In the genomic region with DNA sequence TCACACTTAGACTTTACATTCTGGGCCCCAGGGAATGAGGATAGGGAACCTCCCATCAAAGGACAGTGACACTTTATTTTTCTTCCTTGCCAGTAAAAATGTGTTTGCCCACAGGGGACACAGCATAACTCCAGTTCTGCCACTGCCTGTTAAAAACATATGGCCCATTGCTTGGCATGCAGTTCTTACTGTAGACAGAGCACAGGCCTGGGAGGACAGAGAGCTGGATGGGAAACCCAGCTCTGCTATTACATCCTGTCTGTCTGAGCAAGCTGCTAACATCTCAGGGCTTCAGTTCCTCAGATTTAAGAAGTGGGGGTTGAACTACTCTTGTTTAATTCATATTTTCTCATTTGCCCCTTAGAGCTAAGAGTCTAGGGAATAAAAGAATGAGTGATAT, we compare ENCODE assay signal across 28 cellular contexts.
DNase-seq lines count a peak whose midpoint lies in the region; ATAC-seq and TF ChIP-seq lines count a peak whose summit lies in the region.
"Had no signal": no experiment of that assay in that cellular context is flagged by ENCODE, and none has a peak within 500 bp of the region (broad histone marks: within the 10 kb centered on the region; RNA-seq: fewer than 3 reads in every experiment).

No MANE protein-coding gene starts in this region.

- CTCF ChIA-PET in CD8-positive, alpha-beta memory T cell (lab: Charles Lee): no interaction called here

- no peak overlapping the region for H2AFZ ChIP-seq in hepatocyte

- H3K27me3 ChIP-seq in BLaER1 treated with 17β-estradiol and CSF1 and Interleukin-3, amounts not matched to agents 10 nM and 100 nM: no peaks in the 10 kb centered on the region
- H3K27me3 ChIP-seq in CD8-positive, alpha-beta memory T cell (ENCODE audit: insufficient read depth, low read length, poor library complexity, severe bottlenecking): no peaks in the 10 kb centered on the region
- no peaks in the 10 kb centered on the region for H3K27me3 ChIP-seq in hepatocyte
- H3K27me3 ChIP-seq in heart left ventricle: no peaks in the 10 kb centered on the region
- H3K27me3 ChIP-seq: body of pancreas, tibial artery had no signal

- no peak for TF ChIP-seq CTCF in hepatocyte (IDR thresholded peaks at IDR 0.05; ENCODE audit: poor library complexity)
- no peak for TF ChIP-seq CTCF in heart left ventricle (IDR thresholded peaks at IDR 0.05)

- H4K20me1 ChIP-seq in BLaER1 treated with 17β-estradiol and CSF1 and Interleukin-3, amounts not matched to agents 10 nM and 100 nM: no peaks in the 10 kb centered on the region
- no peaks in the 10 kb centered on the region for H4K20me1 ChIP-seq in hepatocyte (ENCODE audit: insufficient read depth, poor library complexity, severe bottlenecking)

- no peak overlapping the region for H3K4me3 ChIP-seq in BLaER1 treated with 17β-estradiol and CSF1 and Interleukin-3, amounts not matched to agents 10 nM and 100 nM
- H3K4me3 ChIP-seq in CD8-positive, alpha-beta memory T cell (ENCODE audit: low read length): no peak overlapping the region
- H3K4me3 ChIP-seq in SK-N-MC (no peak overlapping the region), hepatocyte (no peak overlapping the region), heart left ventricle (no peak overlapping the region)
- H3K4me3 ChIP-seq: body of pancreas, K562, lung, tibial artery had no signal

- H3K4me3 Mint-ChIP-seq in CD8-positive, alpha-beta memory T cell: no peak overlapping the region
- H3K4me3 Mint-ChIP-seq: activated CD4-positive, alpha-beta T cell treated with anti-CD3 and anti-CD28 coated beads, Interleukin-2, amount 10 ng/mL, durations not matched to agents 7 days and 5 days; immature natural killer cell; nephron progenitor cell had no signal

- peak overlapping the region; percentile 30 to 70 (median 54) for H3K4me2 ChIP-seq in BLaER1 treated with 17β-estradiol and CSF1 and Interleukin-3, amounts not matched to agents 10 nM and 100 nM
- H3K4me2 ChIP-seq in hepatocyte: no peak overlapping the region

- no peaks in the 10 kb centered on the region for H3K9me2 ChIP-seq in hepatocyte (replicated peaks; ENCODE audit: insufficient read depth)

- no peaks in the 10 kb centered on the region for H3K27me3 Mint-ChIP-seq in CD8-positive, alpha-beta memory T cell
- H3K27me3 Mint-ChIP-seq: activated CD4-positive, alpha-beta T cell treated with anti-CD3 and anti-CD28 coated beads, Interleukin-2, amount 10 ng/mL, durations not matched to agents 7 days and 5 days had no signal

- TF ChIP-seq POLR2A in heart left ventricle (IDR thresholded peaks at IDR 0.05): no peak

- H3K36me3 ChIP-seq in BLaER1 treated with 17β-estradiol and CSF1 and Interleukin-3, amounts not matched to agents 10 nM and 100 nM: peaks cover 0 to 8% (median 0%) of the 10 kb centered on the region in 11 experiments; a peak in 1 of 22 replicates
- no peaks in the 10 kb centered on the region for H3K36me3 ChIP-seq in CD8-positive, alpha-beta memory T cell (ENCODE audit: insufficient read depth, low read length)
- peaks cover 20% of the 10 kb centered on the region for H3K36me3 ChIP-seq in SK-N-MC (ENCODE audit: insufficient read depth, low read length)
- no peaks in the 10 kb centered on the region for H3K36me3 ChIP-seq in hepatocyte (replicated peaks; ENCODE audit: insufficient read depth, low read depth)
- no peaks in the 10 kb centered on the region for H3K36me3 ChIP-seq in heart left ventricle
- H3K36me3 ChIP-seq: tibial artery, WERI-Rb-1 had no signal

- H3K4me1 Mint-ChIP-seq in CD8-positive, alpha-beta memory T cell: peaks cover 23 to 53% (median 38%) of the 10 kb centered on the region in 3 donors

- peaks cover 0 to 8% (median 0%) of the 10 kb centered on the region in 5 donors for H3K9me3 Mint-ChIP-seq in CD8-positive, alpha-beta memory T cell
- H3K9me3 Mint-ChIP-seq: immature natural killer cell had no signal

- ATAC-seq in heart left ventricle: no peak
- ATAC-seq: body of pancreas, K562, left cardiac atrium, Right ventricle myocardium inferior, SK-N-SH treated with all-trans-retinoic acid at 6 μM for 48 hours had no signal

- H3K79me2 ChIP-seq in hepatocyte: peaks cover 55% of the 10 kb centered on the region

- peak overlapping the region in 2 of 11 experiments; percentile 4 to 5; a peak in 4 of 22 replicates for H3K27ac ChIP-seq in BLaER1 treated with 17β-estradiol and CSF1 and Interleukin-3, amounts not matched to agents 10 nM and 100 nM
- no peak overlapping the region for H3K27ac ChIP-seq in CD8-positive, alpha-beta memory T cell (ENCODE audit: low read depth, low read length)
- peak overlapping the region; percentile 10; the same call in 1 of the 2 replicates for H3K27ac ChIP-seq in SK-N-MC
- peak overlapping the region; percentile 24 for H3K27ac ChIP-seq in hepatocyte
- no peak overlapping the region for H3K27ac ChIP-seq in heart left ventricle
- H3K27ac ChIP-seq: C4-2B, tibial artery, WERI-Rb-1 had no signal

- POLR2A ChIA-PET in CD8-positive, alpha-beta memory T cell (lab: Charles Lee): no interaction called here

- H3K9me3 ChIP-seq in BLaER1 treated with 17β-estradiol and CSF1 and Interleukin-3, amounts not matched to agents 10 nM and 100 nM (replicated peaks in 1 of 11): peaks cover 8 to 9% (median 8%) of the 10 kb centered on the region in 11 experiments; a peak in 19 of 22 replicates
- no peaks in the 10 kb centered on the region for H3K9me3 ChIP-seq in CD8-positive, alpha-beta memory T cell (ENCODE audit: low read length)
- H3K9me3 ChIP-seq in SK-N-MC (ENCODE audit: low read depth, low read length) (no peaks in the 10 kb centered on the region), hepatocyte (ENCODE audit: low read depth) (no peaks in the 10 kb centered on the region), heart left ventricle (peaks cover 0 to 7% (median 0%) of the 10 kb centered on the region in 12 donors)
- H3K9me3 ChIP-seq: body of pancreas, tibial artery had no signal

- H3K27ac Mint-ChIP-seq in CD8-positive, alpha-beta memory T cell: peak overlapping the region in 5 of 8 donors; percentile 4 to 61 (median 39)
- H3K27ac Mint-ChIP-seq: activated CD4-positive, alpha-beta T cell treated with anti-CD3 and anti-CD28 coated beads, Interleukin-2, amount 10 ng/mL, durations not matched to agents 7 days and 5 days had no signal

- H3K4me1 ChIP-seq in BLaER1 treated with 17β-estradiol and CSF1 and Interleukin-3, amounts not matched to agents 10 nM and 100 nM: peaks cover 32 to 44% (median 41%) of the 10 kb centered on the region in 10 experiments
- H3K4me1 ChIP-seq in CD8-positive, alpha-beta memory T cell (ENCODE audit: insufficient read depth, low read length): peaks cover 15% of the 10 kb centered on the region
- H3K4me1 ChIP-seq in hepatocyte (ENCODE audit: insufficient read depth) (peaks cover 18% of the 10 kb centered on the region), heart left ventricle (peaks cover 0 to 21% (median 8%) of the 10 kb centered on the region in 12 donors)

- intact Hi-C loops in heart left ventricle (cut with DNase I): no loop called here

- no peak overlapping the region for H3K9ac ChIP-seq in BLaER1 treated with 17β-estradiol and CSF1 and Interleukin-3, amounts not matched to agents 10 nM and 100 nM
- H3K9ac ChIP-seq in SK-N-MC (ENCODE audit: insufficient read length): no peak overlapping the region

- H3K36me3 Mint-ChIP-seq in CD8-positive, alpha-beta memory T cell: peaks cover 10 to 15% (median 12%) of the 10 kb centered on the region in 3 donors

- DNase-seq in CD8-positive, alpha-beta memory T cell: peak in 1 of 5 donors; percentile 11
- DNase-seq in SK-N-MC (ENCODE audit: low read depth, low spot score): no peak
- DNase-seq in hepatocyte (ENCODE audit: low spot score): no peak
- DNase-seq in NCI-H446 treated with DMSO at 0.1 percent for 48 hours (lab: John Stamatoyannopoulos, UW): no peak
- no peak for DNase-seq in HuH-7 (ENCODE audit: low spot score)
- DNase-seq in heart left ventricle: no peak
- DNase-seq: activated CD4-positive, alpha-beta T cell treated with anti-CD3 and anti-CD28 coated beads, Interleukin-2, amount 10 ng/mL, durations not matched to agents 7 days and 5 days; activated gamma-delta T cell treated with Interleukin-2 at 50 U/mL for 16 hours; activated T-cell treated with anti-CD3 and anti-CD28 coated beads, Interleukin-2, amount 50 U/mL, for 1 hour; body of pancreas; cerebellar nuclear complex; immature natural killer cell; left cardiac atrium; NCI-H1105; NCI-H187 treated with DMSO at 0.1 percent for 48 hours; NCI-H2171; NCI-H510A treated with DMSO at 0.1 percent for 48 hours; nephron progenitor cell; stimulated activated CD4-positive, alpha-beta T cell treated with anti-CD3 and anti-CD28 coated beads, Interleukin-15, amount 100 ng/mL, for 24 hours; stimulated activated CD4-positive, alpha-beta T cell treated with anti-CD3 and anti-CD28 coated beads, Interleukin-4, amount 100 ng/mL, for 4 hours; tibial artery; WERI-Rb-1 had no signal

Comparison
In these comparisons a context has a peak if more than half of its experiments do, and no peak if none do; other contexts are left out.
1. H3K27ac ChIP-seq: peak in SK-N-MC (single experiment) and hepatocyte (single experiment); none in CD8-positive, alpha-beta memory T cell (single experiment) and heart left ventricle (0 of 12).